Comparison of ENCODE assay signal across 20 cellular contexts in genomic region chr3:51610708-51611107, GRCh38.
A peak's percentile ranks its signal among the peaks of the same experiment; 100 is the strongest.
DNase-seq lines count a peak whose midpoint lies in the region; ATAC-seq and TF ChIP-seq lines count a peak whose summit lies in the region.
"Had no signal": no experiment of that assay in that cellular context is flagged by ENCODE, and none has a peak within 500 bp of the region (broad histone marks: within the 10 kb centered on the region; RNA-seq: fewer than 3 reads in every experiment).

No MANE protein-coding gene starts in this region.

- no peaks in the 10 kb centered on the region for H3K27me3 Mint-ChIP-seq in neural crest cell (ENCODE audit: low read depth)
- H3K27me3 Mint-ChIP-seq: CD4-positive, alpha-beta T cell had no signal

- intact Hi-C loops in heart right ventricle (cut with DNase I): no loop called here

- no peak overlapping the region for H3K27ac Mint-ChIP-seq in neural crest cell (ENCODE audit: unreplicated experiment)
- H3K27ac Mint-ChIP-seq: CD4-positive, alpha-beta T cell; HFFc6 had no signal

- H3K4me1 Mint-ChIP-seq in neural crest cell: peaks cover 12% of the 10 kb centered on the region

- no peaks in the 10 kb centered on the region for H3K9me3 Mint-ChIP-seq in neural crest cell
- H3K9me3 Mint-ChIP-seq: CD4-positive, alpha-beta T cell; HFFc6 had no signal

- ATAC-seq in HG03565 (IDR thresholded peaks at IDR 0.05; ENCODE audit: unreplicated experiment): no peak
- no peak for ATAC-seq in heart right ventricle
- ATAC-seq: GM12878, K562 had no signal

- 79 to 80% methylated on average over 1 of the region's 1 CpG for WGBS in heart right ventricle, 2 donors

- CTCF ChIA-PET in HEK293T (lab: Yijun Ruan, JAX): no interaction called here

- peak; percentile 23 for DNase-seq in EH (ENCODE audit: low read depth)
- DNase-seq in NCI-H69 (lab: John Stamatoyannopoulos, UW): peak; percentile 5
- DNase-seq in adipocyte (ENCODE audit: low read depth): peak; percentile 29
- no peak for DNase-seq in neural crest cell (ENCODE audit: low read depth, low spot score)
- DNase-seq in HEK293T (ENCODE audit: extremely low spot score): no peak
- no peak for DNase-seq in heart right ventricle
- DNase-seq: ACHN; AML-193; Calu3; CD4-positive, alpha-beta T cell; DMS79 treated with DMSO at 0.1 percent for 48 hours; EL; GM23248; HFFc6; IMR-90 had no signal

- H3K36me3 Mint-ChIP-seq in neural crest cell (ENCODE audit: low read depth): peaks cover 15% of the 10 kb centered on the region

- H3K4me3 Mint-ChIP-seq in neural crest cell: peak overlapping the region; percentile 27
- H3K4me3 Mint-ChIP-seq: CD4-positive, alpha-beta T cell; HFFc6 had no signal

- TF ChIP-seq CTCF in neural crest cell (conservative IDR thresholded peaks at IDR 0.05): no peak
- no peak for TF ChIP-seq CTCF in heart right ventricle (IDR thresholded peaks at IDR 0.05)

- no peak overlapping the region for H3K9ac ChIP-seq in adipocyte (ENCODE audit: low read length)
- H3K9ac ChIP-seq: GM23248 had no signal

- H3K4me1 ChIP-seq in adipocyte (ENCODE audit: control insufficient read depth, insufficient read depth, low read length) (peaks cover 6% of the 10 kb centered on the region), heart right ventricle (no peaks in the 10 kb centered on the region)
- H3K4me1 ChIP-seq: HAP-1 had no signal

- no peak overlapping the region for H3K27ac ChIP-seq in heart right ventricle
- H3K27ac ChIP-seq: C4-2B, GM23248 had no signal

- H3K27me3 ChIP-seq in adipocyte (replicated peaks; ENCODE audit: control insufficient read depth, insufficient read depth, low read length): no peaks in the 10 kb centered on the region
- no peaks in the 10 kb centered on the region for H3K27me3 ChIP-seq in heart right ventricle

- H3K36me3 ChIP-seq in adipocyte (ENCODE audit: control insufficient read depth, insufficient read depth, low read length, severe bottlenecking): no peaks in the 10 kb centered on the region
- peaks cover 0 to 3% (median 0%) of the 10 kb centered on the region in 9 donors for H3K36me3 ChIP-seq in heart right ventricle
- H3K36me3 ChIP-seq: HAP-1 had no signal

- H3K4me3 ChIP-seq in adipocyte (ENCODE audit: low read length) (no peak overlapping the region), heart right ventricle (no peak overlapping the region)
- H3K4me3 ChIP-seq: GM12878, GM23248, HAP-1, K562 had no signal

- POLR2A ChIA-PET in HEK293T (lab: Yijun Ruan, JAX): no interaction called here

- no peaks in the 10 kb centered on the region for H3K9me3 ChIP-seq in adipocyte (ENCODE audit: control insufficient read depth, low read length)
- H3K9me3 ChIP-seq in heart right ventricle: no peaks in the 10 kb centered on the region
- H3K9me3 ChIP-seq: HAP-1 had no signal

TF ChIP-seq in HEK293T, 16 proteins besides CTCF, POLR2A, EP300 and RAD21:
- TF ChIP-seq ZNF384 (IDR thresholded peaks at IDR 0.05): no peak
- TF ChIP-seq TARDBP (IDR thresholded peaks at IDR 0.05): no peak
- TF ChIP-seq L3MBTL2 (conservative IDR thresholded peaks at IDR 0.05): no peak
- TF ChIP-seq, protein P1, sequence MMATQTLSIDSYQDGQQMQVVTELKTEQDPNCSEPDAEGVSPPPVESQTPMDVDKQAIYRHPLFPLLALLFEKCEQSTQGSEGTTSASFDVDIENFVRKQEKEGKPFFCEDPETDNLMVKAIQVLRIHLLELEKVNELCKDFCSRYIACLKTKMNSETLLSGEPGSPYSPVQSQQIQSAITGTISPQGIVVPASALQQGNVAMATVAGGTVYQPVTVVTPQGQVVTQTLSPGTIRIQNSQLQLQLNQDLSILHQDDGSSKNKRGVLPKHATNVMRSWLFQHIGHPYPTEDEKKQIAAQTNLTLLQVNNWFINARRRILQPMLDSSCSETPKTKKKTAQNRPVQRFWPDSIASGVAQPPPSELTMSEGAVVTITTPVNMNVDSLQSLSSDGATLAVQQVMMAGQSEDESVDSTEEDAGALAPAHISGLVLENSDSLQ (IDR thresholded peaks at IDR 0.05): no peak
- no peak for TF ChIP-seq FOXK2 (IDR thresholded peaks at IDR 0.05)
- no peak for TF ChIP-seq HDGF (IDR thresholded peaks at IDR 0.05; ENCODE audit: borderline replicate concordance)

Comparison
In these comparisons a context has a peak if more than half of its experiments do, and no peak if none do; other contexts are left out.
1. DNase-seq: peak in EH (single experiment), NCI-H69 (single experiment) and adipocyte (single experiment); none in neural crest cell (single experiment), HEK293T (single experiment) and heart right ventricle (0 of 2).